Comparison of ENCODE assay signal across 8 cellular contexts in the genomic region with DNA sequence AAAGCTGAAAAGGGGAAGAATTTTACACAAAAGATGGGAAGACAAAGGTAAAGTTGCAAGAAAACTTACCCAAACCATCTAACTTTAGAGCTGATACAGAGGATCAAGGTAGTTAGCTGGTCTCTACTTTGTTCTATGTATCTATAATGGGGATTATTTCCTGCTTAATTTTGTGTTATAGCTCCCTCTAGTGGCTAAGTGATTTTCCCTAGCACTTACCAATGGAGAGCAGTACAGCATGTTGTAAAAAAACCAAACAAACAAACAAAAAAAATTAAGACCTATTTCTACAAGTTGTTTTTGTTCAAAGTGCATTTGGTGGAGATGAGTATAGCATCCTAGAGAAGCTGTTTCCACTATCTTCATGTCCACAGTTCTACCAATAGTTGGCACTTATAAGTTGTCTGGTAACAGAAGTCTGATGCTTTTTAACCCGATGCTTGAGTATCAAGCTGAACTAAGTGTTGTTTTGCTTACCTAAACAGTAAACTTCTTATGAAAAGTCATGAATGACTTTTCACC. TPM values are rescaled to one million over a fixed set of nuclear protein-coding genes. Genes with fewer than 3 reads are reported as not detected.
DNase-seq lines count a peak whose midpoint lies in the region; ATAC-seq, FAIRE-seq and TF ChIP-seq lines count a peak whose summit lies in the region.

No MANE protein-coding gene starts in this region.

- H2AK5ac ChIP-seq in H1 (ENCODE audit: low read depth, low read length): no peak overlapping the region

- H3K9me3 ChIP-seq in H1 (ENCODE audit: insufficient read depth in 2 of 2, low read depth in 1 of 2, low read length in 1 of 2) (no peaks in the 10 kb centered on the region), mucosa of descending colon (no peaks in the 10 kb centered on the region), MG63 (no peaks in the 10 kb centered on the region)

- peaks cover 5 to 7% of the 10 kb centered on the region in 2 experiments for H4K20me1 ChIP-seq in H1 (replicated peaks in 1 of 2; ENCODE audit: control insufficient read depth in 1 of 2, insufficient read depth in 2 of 2, low read length in 2 of 2)

- no peak overlapping the region for H2BK5ac ChIP-seq in H1 (ENCODE audit: low read depth, low read length)

- H3K27ac ChIP-seq in H1 (ENCODE audit: low read depth, low read length): no peak overlapping the region

- no peak overlapping the region for H2BK15ac ChIP-seq in H1 (ENCODE audit: low read length)

- TF ChIP-seq CTCF in AG09319 (IDR thresholded peaks at IDR 0.05; ENCODE audit: low read depth, low read length) (peak; percentile 75), NB4 (IDR thresholded peaks at IDR 0.05; ENCODE audit: low read depth, low read length) (peak; percentile 68), H1 (IDR thresholded peaks at IDR 0.05; ENCODE audit: control extremely low read depth in 1 of 3, insufficient read depth in 1 of 3, low read depth in 1 of 3, low read length in 3 of 3) (peak in 2 of 3 experiments; percentile 41 to 70; a peak in 2 of 4 replicates), mucosa of descending colon (IDR thresholded peaks at IDR 0.05) (peak; percentile 60)

- H3K23me2 ChIP-seq in H1 (ENCODE audit: low read depth, low read length): no peaks in the 10 kb centered on the region

- peaks cover 0 to 31% of the 10 kb centered on the region in 2 experiments; a peak in 3 of 4 replicates for H3K79me2 ChIP-seq in H1 (ENCODE audit: control insufficient read depth in 1 of 2, insufficient read depth in 2 of 2, low read length in 2 of 2)

- H4K5ac ChIP-seq in H1 (ENCODE audit: insufficient read length, low read depth, low read length): no peak overlapping the region

- H3K23ac ChIP-seq in H1 (ENCODE audit: insufficient read length): no peak overlapping the region

- no peak overlapping the region for H3K4me2 ChIP-seq in H1 (ENCODE audit: insufficient read depth in 1 of 2, low read depth in 2 of 2, low read length in 2 of 2)

- H3K36me3 ChIP-seq in H1 (ENCODE audit: control insufficient read depth in 2 of 4, insufficient read depth in 4 of 4, low read length in 3 of 4): peaks cover 6 to 60% (median 34%) of the 10 kb centered on the region in 4 experiments; a peak in 7 of 8 replicates
- no peaks in the 10 kb centered on the region for H3K36me3 ChIP-seq in mucosa of descending colon (ENCODE audit: low read depth)
- peaks cover 84% of the 10 kb centered on the region for H3K36me3 ChIP-seq in MG63

- no peak for DNase-seq in AG09319 (ENCODE audit: extremely low read depth, low read depth)
- DNase-seq in GM12891 (ENCODE audit: insufficient read length, low spot score): no peak
- DNase-seq in NB4 (ENCODE audit: low read depth): peak; percentile 74
- peak; percentile 79 for DNase-seq in SK-N-DZ (ENCODE audit: low spot score)
- DNase-seq in H1 (ENCODE audit: low read depth in 1 of 2, low spot score in 2 of 2): no peak
- no peak for DNase-seq in mucosa of descending colon
- no peak for DNase-seq in GOT3 (lab: John Stamatoyannopoulos, UW)
- DNase-seq in MG63: no peak

- H2BK12ac ChIP-seq in H1 (ENCODE audit: low read depth, low read length): no peak overlapping the region

- TF ChIP-seq RAD21 in H1 (IDR thresholded peaks at IDR 0.05 in 1 of 2, conservative IDR thresholded peaks at IDR 0.05 in 1 of 2; ENCODE audit: low read depth in 2 of 2, low read length in 2 of 2): peak; percentile 69

- no peak overlapping the region for H3K18ac ChIP-seq in H1 (ENCODE audit: extremely low read depth, low read length)

- H3K4me1 ChIP-seq in H1 (replicated peaks in 1 of 4; ENCODE audit: control insufficient read depth in 3 of 4, insufficient read depth in 4 of 4, low read length in 3 of 4) (no peaks in the 10 kb centered on the region; a peak in 2 of 7 replicates), mucosa of descending colon (ENCODE audit: low read depth) (peaks cover 14% of the 10 kb centered on the region)

- TF ChIP-seq EP300 in H1 (IDR thresholded peaks at IDR 0.05; ENCODE audit: borderline replicate concordance in 1 of 2, low read depth in 2 of 2, low read length in 2 of 2): no peak

- ATAC-seq in mucosa of descending colon: peak; percentile 72

- H3K9ac ChIP-seq in H1 (replicated peaks in 1 of 4; ENCODE audit: extremely low read depth in 1 of 4, low read depth in 3 of 4, low read length in 3 of 4): no peak overlapping the region

- intact Hi-C loops in mucosa of descending colon (cut with DNase I, micrococcal nuclease): loop anchor here (5.0 to 10.0 kb wide), 2 partner anchors 115 to 142 kb away; no protein-coding TSS in a partner anchor

- TF ChIP-seq POLR2A in GM12891 (IDR thresholded peaks at IDR 0.05; ENCODE audit: low read depth, low read length): peak; percentile 67; the same call in 1 of the 2 replicates
- no peak for TF ChIP-seq POLR2A in NB4 (IDR thresholded peaks at IDR 0.05; ENCODE audit: extremely low read depth, insufficient read length)
- peak; percentile 27 to 69 for TF ChIP-seq POLR2A in H1 (IDR thresholded peaks at IDR 0.05; ENCODE audit: control extremely low read depth in 1 of 2, low read depth in 2 of 2, low read length in 2 of 2)

- 100% methylated on average over 1 of the region's 1 CpG; no CpG with 5 or more reads in 1 of the 2 experiments for WGBS in H1 (ENCODE audit: extremely low coverage in 1 of 2, insufficient coverage in 1 of 2, insufficient read length in 1 of 2, insufficient replicate concordance in 2 of 2, low coverage in 1 of 2, low lambda C conversion rate in 2 of 2, missing lambda C conversion rate in 1 of 2), 2 experiments

- H2BK120ac ChIP-seq in H1 (replicated peaks; ENCODE audit: low read depth, low read length): no peak overlapping the region

- no peaks in the 10 kb centered on the region; the same call in 1 of the 2 replicates for H3K79me1 ChIP-seq in H1 (ENCODE audit: low read depth, low read length)

- H2AFZ ChIP-seq in H1 (ENCODE audit: low read length): no peak overlapping the region

- no peak overlapping the region for H3K56ac ChIP-seq in H1 (replicated peaks; ENCODE audit: insufficient read length, low read depth, low read length)

- H3K4me3 ChIP-seq in NB4 (ENCODE audit: low read depth, low read length) (no peak overlapping the region), H1 (ENCODE audit: extremely low read depth in 1 of 4, insufficient read depth in 2 of 4, low read depth in 3 of 4, low read length in 4 of 4) (no peak overlapping the region), mucosa of descending colon (no peak overlapping the region), MG63 (no peak overlapping the region)

- peak; percentile 23 for FAIRE-seq in GM12891 (lab: Jason Lieb, UNC)
- FAIRE-seq in H1 (lab: Jason Lieb, UNC): peak; percentile 19

- H3K4ac ChIP-seq in H1 (replicated peaks; ENCODE audit: insufficient read length, low read depth, low read length): no peak overlapping the region

- no peak overlapping the region for H4K8ac ChIP-seq in H1 (ENCODE audit: extremely low read depth, insufficient read depth, low read length)

- H2BK20ac ChIP-seq in H1 (ENCODE audit: low read length): no peak overlapping the region

- POLR2A ChIA-PET in H1 (lab: Charles Lee; ENCODE audit: partially characterized antibody): interaction anchor here (0.6 to 28.0 kb wide), 23 partner anchors 3 to 164 kb away, joined by 3 to 672 read pairs (median 6); a partner anchor contains a TSS

- CTCF ChIA-PET in H1 (lab: Charles Lee; ENCODE audit: partially characterized antibody): interaction anchor here (0.7 to 15.0 kb wide), 56 partner anchors 9 to 191 kb away, joined by 3 to 384 read pairs (median 4); a partner anchor contains a TSS

- no peak overlapping the region for H3K14ac ChIP-seq in H1 (ENCODE audit: insufficient read length)

- no peaks in the 10 kb centered on the region for H3K27me3 ChIP-seq in H1 (replicated peaks in 1 of 4; ENCODE audit: control insufficient read depth in 3 of 4, extremely low read depth in 1 of 4, insufficient read depth in 3 of 4, low read length in 3 of 4)
- no peaks in the 10 kb centered on the region for H3K27me3 ChIP-seq in MG63

- H4K91ac ChIP-seq in H1 (replicated peaks; ENCODE audit: insufficient read length, low read length): no peak overlapping the region

RNA-seq across cellular contexts. Expression of a gene that starts 7.5 kb away (rescaled TPM):
- 154 TPM for polyA plus RNA-seq in GM12891 (2012; ENCODE audit: low read depth, missing spikeins)
- polyA plus RNA-seq in SK-N-DZ (2014; cell fraction: cytosol; rRNA removed): 480 and 539 TPM in 2 replicates
- 1,112 and 1,249 TPM in 2 replicates for polyA plus RNA-seq in SK-N-DZ (2014; cell fraction: nucleus; rRNA removed)
- total RNA-seq in H1 (2021; fragmentation: NEBNext Ultra II Directional; extraction: Animal tissue kit (Norgen Biotek cat#: 25700)): 429 and 433 TPM in 2 replicates
- 149 and 300 TPM in 2 replicates for polyA plus RNA-seq in H1 (2011; rRNA removed)
- polyA plus RNA-seq in H1 (2011; cell fraction: cytosol; rRNA removed): 280 TPM
- 773 TPM for polyA plus RNA-seq in H1 (2011; cell fraction: nucleus; rRNA removed)
- polyA plus RNA-seq in H1 (2012, experiment 1 of 2): 330 to 434 TPM (median 366 TPM) in 4 replicates
- polyA plus RNA-seq in H1 (2012, experiment 2 of 2): 60.0 TPM
- polyA plus RNA-seq in H1 (2013, experiment 1 of 2): 237 TPM
- 241 TPM for polyA plus RNA-seq in H1 (2013, experiment 2 of 2)
- 349 and 397 TPM in 2 replicates for polyA minus RNA-seq in H1 (2011; rRNA and poly(A)+ RNA removed)
- polyA minus RNA-seq in H1 (2011; cell fraction: cytosol; rRNA and poly(A)+ RNA removed): 389 TPM
- 594 TPM for polyA minus RNA-seq in H1 (2011; cell fraction: nucleus; rRNA and poly(A)+ RNA removed)
- total RNA-seq in mucosa of descending colon: 100 to 1,000 TPM; 150 to 188 (median 184) TPM
- total RNA-seq in MG63 (2014; rRNA removed; shearing (Covaris generic); ENCODE audit: low replicate concordance): 402 and 601 TPM in 2 replicates

RNA-seq across cellular contexts. Expression of a gene that starts 11.5 kb away (rescaled TPM):
- 9.9 TPM for polyA plus RNA-seq in GM12891 (2012; ENCODE audit: low read depth, missing spikeins)
- 51.3 and 65.9 TPM in 2 replicates for polyA plus RNA-seq in SK-N-DZ (2014; cell fraction: cytosol; rRNA removed)
- polyA plus RNA-seq in SK-N-DZ (2014; cell fraction: nucleus; rRNA removed): 40.5 and 41.9 TPM in 2 replicates
- total RNA-seq in H1 (2021; fragmentation: NEBNext Ultra II Directional; extraction: Animal tissue kit (Norgen Biotek cat#: 25700)): 56.7 and 61.9 TPM in 2 replicates
- 21.5 and 28.9 TPM in 2 replicates for polyA plus RNA-seq in H1 (2011; rRNA removed)
- polyA plus RNA-seq in H1 (2011; cell fraction: cytosol; rRNA removed): 25.3 TPM
- 29.8 TPM for polyA plus RNA-seq in H1 (2011; cell fraction: nucleus; rRNA removed)
- 33.3 to 43.5 TPM (median 39.8 TPM) in 4 replicates for polyA plus RNA-seq in H1 (2012, experiment 1 of 2)
- polyA plus RNA-seq in H1 (2012, experiment 2 of 2): 5.7 TPM
- 39.2 TPM for polyA plus RNA-seq in H1 (2013, experiment 1 of 2)
- polyA plus RNA-seq in H1 (2013, experiment 2 of 2): 38.4 TPM
- 81.4 and 108 TPM in 2 replicates for polyA minus RNA-seq in H1 (2011; rRNA and poly(A)+ RNA removed)
- 35.6 TPM for polyA minus RNA-seq in H1 (2011; cell fraction: cytosol; rRNA and poly(A)+ RNA removed)
- polyA minus RNA-seq in H1 (2011; cell fraction: nucleus; rRNA and poly(A)+ RNA removed): 51.1 TPM
- 100 to 1,000 TPM in 1 of 3 donors, 10 to 100 TPM in 2; 48.1 to 107 (median 48.9) TPM for total RNA-seq in mucosa of descending colon
- 30.6 and 54.3 TPM in 2 replicates for total RNA-seq in MG63 (2014; rRNA removed; shearing (Covaris generic); ENCODE audit: low replicate concordance)

RNA-seq across cellular contexts. Expression of a gene that starts 44.3 kb away (rescaled TPM):
- polyA plus RNA-seq in GM12891 (2012; ENCODE audit: low read depth, missing spikeins): 0.78 TPM
- 10.0 and 12.3 TPM in 2 replicates for polyA plus RNA-seq in SK-N-DZ (2014; cell fraction: cytosol; rRNA removed)
- polyA plus RNA-seq in SK-N-DZ (2014; cell fraction: nucleus; rRNA removed): 40.2 TPM in 2 replicates
- total RNA-seq in H1 (2021; fragmentation: NEBNext Ultra II Directional; extraction: Animal tissue kit (Norgen Biotek cat#: 25700)): 7.8 and 10.7 TPM in 2 replicates
- 4.0 and 6.7 TPM in 2 replicates for polyA plus RNA-seq in H1 (2011; rRNA removed)
- 5.2 TPM for polyA plus RNA-seq in H1 (2011; cell fraction: cytosol; rRNA removed)
- polyA plus RNA-seq in H1 (2011; cell fraction: nucleus; rRNA removed): 12.0 TPM
- polyA plus RNA-seq in H1 (2012, experiment 1 of 2): 3.4 to 9.6 TPM (median 7.3 TPM) in 4 replicates
- polyA plus RNA-seq in H1 (2012, experiment 2 of 2): 4.9 TPM
- 5.8 TPM for polyA plus RNA-seq in H1 (2013, experiment 1 of 2)
- 5.8 TPM for polyA plus RNA-seq in H1 (2013, experiment 2 of 2)
- polyA minus RNA-seq in H1 (2011; rRNA and poly(A)+ RNA removed): 4.1 and 5.1 TPM in 2 replicates
- 2.2 TPM for polyA minus RNA-seq in H1 (2011; cell fraction: cytosol; rRNA and poly(A)+ RNA removed)
- 4.1 TPM for polyA minus RNA-seq in H1 (2011; cell fraction: nucleus; rRNA and poly(A)+ RNA removed)
- total RNA-seq in mucosa of descending colon: 10 to 100 TPM; 23.5 to 46.8 (median 23.6) TPM
- 3.0 and 10.2 TPM in 2 replicates for total RNA-seq in MG63 (2014; rRNA removed; shearing (Covaris generic); ENCODE audit: low replicate concordance)

Comparison
In these comparisons a context has a peak if more than half of its experiments do, and no peak if none do; other contexts are left out.
1. DNase-seq: peak in NB4 (single experiment) and SK-N-DZ (single experiment); none in AG09319 (single experiment), GM12891 (single experiment), H1 (0 of 2), mucosa of descending colon (0 of 3), GOT3 (single experiment) and MG63 (single experiment).
2. Peak in every context shown above with its lines, with median percentiles within 50 percentile points of each other: CTCF ChIP-seq.